13 cellular contexts compared by ENCODE assay signal in genomic region chr14:104636846-104637545, GRCh38. TPM values are rescaled to one million over a fixed set of nuclear protein-coding genes. Genes with fewer than 3 reads are reported as not detected.
"Had no signal": no experiment of that assay in that cellular context is flagged by ENCODE, and none has a peak within 500 bp of the region (broad histone marks: within the 10 kb centered on the region; RNA-seq: fewer than 3 reads in every experiment).

No MANE protein-coding gene starts in this region.

RNA-seq across cellular contexts. Expression of gene TMEM179, which starts 32.4 kb away (rescaled TPM):
- total RNA-seq: activated B cell treated with CpG ODN at 0.5 μM for 24 hours; activated CD4-positive, alpha-beta memory T cell treated with anti-CD3 and anti-CD28 coated beads for 36 hours; activated CD8-positive, alpha-beta memory T cell treated with anti-CD3 and anti-CD28 coated beads, Interleukin-2, amount 10 ng/mL, durations not matched to agents 7 days and 5 days; activated CD8-positive, alpha-beta T cell treated with anti-CD3 and anti-CD28 coated beads for 36 hours; activated naive CD8-positive, alpha-beta T cell treated with anti-CD3 and anti-CD28 coated beads, Interleukin-2, amount 10 ng/mL, durations not matched to agents 7 days and 5 days; ascending aorta; breast epithelium; T-cell; T-helper 17 cell had no signal

RNA-seq across cellular contexts. Expression of gene C14orf180, which starts 57.4 kb away (rescaled TPM):
- total RNA-seq: activated B cell treated with CpG ODN at 0.5 μM for 24 hours; activated CD4-positive, alpha-beta memory T cell treated with anti-CD3 and anti-CD28 coated beads for 36 hours; activated CD4-positive, alpha-beta T cell treated with anti-CD3 and anti-CD28 coated beads, Interleukin-2, amount 10 ng/mL, durations not matched to agents 24 days and 14 days; activated CD8-positive, alpha-beta memory T cell treated with anti-CD3 and anti-CD28 coated beads, Interleukin-2, amount 10 ng/mL, durations not matched to agents 7 days and 5 days; activated CD8-positive, alpha-beta T cell treated with anti-CD3 and anti-CD28 coated beads for 36 hours; activated naive CD8-positive, alpha-beta T cell treated with anti-CD3 and anti-CD28 coated beads, Interleukin-2, amount 10 ng/mL, durations not matched to agents 7 days and 5 days; activated T-helper 2 cell treated with anti-CD3 and anti-CD28 coated beads, Interferon-gamma antibody, Interleukin-2, Interleukin-4, amounts not matched to agents 10 μg/mL and 5 μg/mL and 100 μg/mL, durations not matched to agents 14 hours and 24 hours and 36 hours; T-cell; T-helper 1 cell treated with Interleukin-12 subunit alpha and Interleukin-12 subunit beta and Interleukin-4 antibody, amounts not matched to agents 30 ng/mL and 1 ng/mL, for 36 hours; T-helper 17 cell; T-helper 2 cell treated with Interferon-gamma antibody and Interleukin-4, amounts not matched to agents 100 ng/mL and 5 ng/mL, for 36 hours had no signal
